ENCODE assay signal across 9 cellular contexts in the genomic region with DNA sequence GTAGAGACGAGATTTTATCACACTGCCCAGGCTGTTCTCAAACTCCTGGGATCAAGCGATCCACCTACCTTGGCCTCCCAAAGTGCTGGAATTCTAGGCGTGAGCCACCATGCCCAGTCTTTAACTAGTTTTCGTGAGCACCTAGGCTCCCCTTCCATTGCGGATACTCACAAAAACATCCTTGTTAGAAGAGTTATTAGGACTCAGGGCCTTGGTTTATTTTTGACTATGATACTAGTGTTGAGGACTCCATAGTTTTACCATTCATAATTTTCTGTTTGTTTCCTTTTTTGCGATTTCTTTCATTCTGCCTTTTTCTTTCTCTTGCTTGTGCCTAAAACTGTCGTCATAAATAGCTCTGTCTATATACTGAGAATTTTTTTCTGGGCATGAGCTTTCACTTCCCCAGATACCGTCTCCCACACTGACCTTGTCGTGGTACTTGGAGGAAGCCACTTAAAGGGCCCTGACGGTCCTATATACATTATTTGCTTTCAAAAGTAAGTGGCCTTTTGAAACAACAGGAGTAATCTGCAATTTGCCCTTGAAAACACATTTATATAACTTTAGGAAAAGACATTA. TPM values are rescaled to one million over a fixed set of nuclear protein-coding genes. Genes with fewer than 3 reads are reported as not detected.
DNase-seq lines count a peak whose midpoint lies in the region; ATAC-seq and TF ChIP-seq lines count a peak whose summit lies in the region.
"Had no signal": no experiment of that assay in that cellular context is flagged by ENCODE, and none has a peak within 500 bp of the region (broad histone marks: within the 10 kb centered on the region; RNA-seq: fewer than 3 reads in every experiment).

No MANE protein-coding gene starts in this region.

- peaks cover 6% of the 10 kb centered on the region for H4K20me1 ChIP-seq in smooth muscle cell (ENCODE audit: low read depth)

- H3K79me2 ChIP-seq in smooth muscle cell (ENCODE audit: low read depth): peaks cover 76% of the 10 kb centered on the region

- no peak for TF ChIP-seq CTCF in NB4 (IDR thresholded peaks at IDR 0.05; ENCODE audit: low read depth, low read length)
- TF ChIP-seq CTCF in smooth muscle cell (IDR thresholded peaks at IDR 0.05; ENCODE audit: borderline replicate concordance, insufficient read depth, poor library complexity, severe bottlenecking): no peak

- no peak overlapping the region for H2AFZ ChIP-seq in smooth muscle cell (ENCODE audit: low read depth)

- no peak overlapping the region for H3K4me2 ChIP-seq in smooth muscle cell

- no peak for TF ChIP-seq POLR2A in NB4 (IDR thresholded peaks at IDR 0.05; ENCODE audit: extremely low read depth, insufficient read length)

- DNase-seq in NB4 (ENCODE audit: low read depth): peak; percentile 33
- no peak for DNase-seq in smooth muscle cell (lab: John Stamatoyannopoulos, UW; ENCODE audit: unreplicated experiment)
- no peak for DNase-seq in activated gamma-delta T cell treated with Interleukin-2 at 50 U/mL for 16 hours
- DNase-seq in activated effector memory CD4-positive, alpha-beta T cell treated with Interleukin-2 at 50 U/mL for 16 hours: no peak
- DNase-seq in NCI-H774 (lab: John Stamatoyannopoulos, UW): no peak
- DNase-seq: activated CD4-positive, alpha-beta T cell treated with anti-CD3 and anti-CD28 coated beads, Interleukin-2, amount 50 U/mL, for 1 hour; GOT3 had no signal

- H3F3A ChIP-seq in smooth muscle cell (ENCODE audit: low read depth): peaks cover 5% of the 10 kb centered on the region

- ATAC-seq in GM19043 (IDR thresholded peaks at IDR 0.05; ENCODE audit: low read depth, unreplicated experiment) (peak; percentile 92), HG02759 (IDR thresholded peaks at IDR 0.05; ENCODE audit: unreplicated experiment) (peak; percentile 92)

- H3K36me3 ChIP-seq in smooth muscle cell (ENCODE audit: low read depth): no peaks in the 10 kb centered on the region

- no peaks in the 10 kb centered on the region for H3K27me3 ChIP-seq in smooth muscle cell (ENCODE audit: low read depth)

- WGBS in smooth muscle cell (ENCODE audit: low lambda C conversion rate): 68% methylated on average over 10 of the region's 10 CpGs

- no peaks in the 10 kb centered on the region for H3K9me3 ChIP-seq in smooth muscle cell (replicated peaks; ENCODE audit: low read depth)

- peak overlapping the region; percentile 12 for H3K27ac ChIP-seq in smooth muscle cell (ENCODE audit: low read depth)

- H3K4me3 ChIP-seq in NB4 (ENCODE audit: low read depth, low read length) (no peak overlapping the region), smooth muscle cell (no peak overlapping the region)

- no peak overlapping the region for H3K9ac ChIP-seq in smooth muscle cell (ENCODE audit: low read depth)

- peaks cover 21% of the 10 kb centered on the region for H3K4me1 ChIP-seq in smooth muscle cell (ENCODE audit: low read depth)

RNA-seq across cellular contexts. Expression of gene F2R, which starts 5.2 kb away (rescaled TPM):
- total RNA-seq in smooth muscle cell: 135 and 140 TPM in 2 replicates
- polyA plus RNA-seq in smooth muscle cell: 83.3 and 103 TPM in 2 replicates
